11 cellular contexts compared by ENCODE assay signal in the genomic region with DNA sequence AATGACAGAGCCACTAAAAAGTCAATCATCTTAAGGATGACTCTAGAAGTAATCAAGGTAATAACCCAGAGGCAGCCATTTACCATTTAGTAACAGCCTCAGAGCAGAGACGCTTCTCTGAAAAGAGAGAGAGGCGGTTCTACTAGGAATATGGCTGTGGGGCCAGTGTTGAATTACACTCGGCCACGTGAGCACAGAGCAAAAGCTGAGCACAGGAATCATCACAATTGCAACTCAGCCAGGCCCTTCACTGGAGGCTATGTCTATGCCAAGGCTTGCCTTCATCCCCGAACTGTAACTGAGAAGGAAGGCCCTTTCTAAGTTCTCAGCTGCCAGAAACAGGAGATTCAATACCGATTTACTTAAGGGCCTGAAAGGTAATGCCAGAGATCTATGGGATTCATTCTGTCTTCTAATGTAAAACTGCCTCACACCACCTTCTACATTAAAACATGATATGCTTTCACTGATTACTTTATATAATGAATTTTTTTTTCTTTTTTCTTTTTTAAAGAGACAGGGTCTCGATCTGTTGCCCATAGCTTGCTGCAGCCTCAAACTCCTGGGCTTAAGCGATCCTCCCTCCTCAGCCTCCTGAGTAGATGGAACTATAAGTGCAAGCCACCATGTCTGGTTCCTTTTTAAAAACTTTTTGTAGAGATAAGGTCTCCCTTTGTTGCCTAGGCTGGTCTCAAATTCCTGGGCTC.
DNase-seq lines count a peak whose midpoint lies in the region; ATAC-seq and TF ChIP-seq lines count a peak whose summit lies in the region.
"Had no signal": no experiment of that assay in that cellular context is flagged by ENCODE, and none has a peak within 500 bp of the region (broad histone marks: within the 10 kb centered on the region; RNA-seq: fewer than 3 reads in every experiment).

No MANE protein-coding gene starts in this region.

- H3K27me3 Mint-ChIP-seq in memory B cell (no peaks in the 10 kb centered on the region), type B pancreatic cell (no peaks in the 10 kb centered on the region)
- H3K27me3 Mint-ChIP-seq: activated T-cell treated with anti-CD3 and anti-CD28 coated beads, Interleukin-2, amount 50 U/mL, for 24 hours had no signal

- TF ChIP-seq CTCF in type B pancreatic cell (conservative IDR thresholded peaks at IDR 0.05), result no peak

- H3K36me3 Mint-ChIP-seq in memory B cell (peaks cover 12% of the 10 kb centered on the region), type B pancreatic cell (peaks cover 15% of the 10 kb centered on the region)

- no peak for ATAC-seq in memory B cell (ENCODE audit: low read depth)
- ATAC-seq in GM21528 (IDR thresholded peaks at IDR 0.05; ENCODE audit: low FRiP score, unreplicated experiment), result no peak

- H3K9me3 Mint-ChIP-seq in memory B cell (no peaks in the 10 kb centered on the region), type B pancreatic cell (peaks cover 1% of the 10 kb centered on the region)
- H3K9me3 Mint-ChIP-seq: activated T-cell treated with anti-CD3 and anti-CD28 coated beads, Interleukin-2, amount 50 U/mL, for 24 hours had no signal

- DNase-seq in NCI-H1105 treated with DMSO at 0.1 percent for 48 hours (lab: John Stamatoyannopoulos, UW) (peak; percentile 15), NCI-H1105 (lab: John Stamatoyannopoulos, UW) (no peak), dedifferentiated amniotic fluid mesenchymal stem cell (ENCODE audit: extremely low spot score) (peak; percentile 52), memory B cell (ENCODE audit: low spot score in 2 of 2) (no peak), type B pancreatic cell (ENCODE audit: extremely low spot score, unreplicated experiment) (no peak), SHP77 (lab: John Stamatoyannopoulos, UW) (no peak), DMS79 treated with DMSO at 0.1 percent for 48 hours (lab: John Stamatoyannopoulos, UW) (no peak)
- DNase-seq: 8988T; activated T-cell treated with anti-CD3 and anti-CD28 coated beads, Interleukin-2, amount 50 U/mL, for 24 hours; NCI-H226 had no signal

- H3K4me3 Mint-ChIP-seq in memory B cell, result no peak overlapping the region
- peak overlapping the region; percentile 69 for H3K4me3 Mint-ChIP-seq in type B pancreatic cell
- H3K4me3 Mint-ChIP-seq: activated T-cell treated with anti-CD3 and anti-CD28 coated beads, Interleukin-2, amount 50 U/mL, for 24 hours had no signal

- H3K27ac Mint-ChIP-seq in memory B cell (peak overlapping the region; percentile 24), type B pancreatic cell (peak overlapping the region; percentile 92)
- H3K27ac Mint-ChIP-seq: activated T-cell treated with anti-CD3 and anti-CD28 coated beads, Interleukin-2, amount 50 U/mL, for 24 hours had no signal

- H3K4me1 Mint-ChIP-seq in memory B cell (no peaks in the 10 kb centered on the region), type B pancreatic cell (ENCODE audit: unreplicated experiment) (peaks cover 9% of the 10 kb centered on the region)

Comparison
In these comparisons a context has a peak if more than half of its experiments do, and no peak if none do; other contexts are left out.
1. DNase-seq: peak in NCI-H1105 treated with DMSO at 0.1 percent for 48 hours (single experiment) and dedifferentiated amniotic fluid mesenchymal stem cell (single experiment); none in NCI-H1105 (single experiment), memory B cell (0 of 2), type B pancreatic cell (single experiment), SHP77 (0 of 2) and DMS79 treated with DMSO at 0.1 percent for 48 hours (single experiment).